In the genomic region with DNA sequence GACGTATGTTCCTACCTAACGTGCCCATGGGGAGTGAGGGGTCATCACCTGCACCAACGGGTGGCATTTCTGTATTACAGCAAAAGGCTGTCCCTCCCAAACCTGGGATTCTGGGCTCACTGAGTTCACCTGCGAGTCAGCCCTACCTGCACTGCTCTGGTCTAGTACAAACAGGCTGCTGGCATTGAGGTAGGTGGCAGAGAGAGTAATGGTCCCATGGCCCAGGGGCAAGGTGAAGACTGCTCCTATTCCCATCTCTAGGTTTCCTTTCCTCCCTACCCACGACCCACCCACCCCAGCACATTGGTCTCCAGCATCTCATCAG, we compare ENCODE assay signal across 9 cellular contexts. TPM values are rescaled to one million over a fixed set of nuclear protein-coding genes. Genes with fewer than 3 reads are reported as not detected.
DNase-seq lines count a peak whose midpoint lies in the region; ATAC-seq and TF ChIP-seq lines count a peak whose summit lies in the region.
"Had no signal": no experiment of that assay in that cellular context is flagged by ENCODE, and none has a peak within 500 bp of the region (broad histone marks: within the 10 kb centered on the region; RNA-seq: fewer than 3 reads in every experiment).

No MANE protein-coding gene starts in this region.

- peaks cover 14% of the 10 kb centered on the region for H3K36me3 Mint-ChIP-seq in activated CD4-positive, alpha-beta T cell treated with anti-CD3 and anti-CD28 coated beads, Interleukin-2, amount 10 ng/mL, durations not matched to agents 7 days and 5 days (ENCODE audit: low read depth)

- H3K4me3 ChIP-seq in ascending aorta (peak overlapping the region; percentile 70 to 72), testis (peak overlapping the region; percentile 43 to 68)

- TF ChIP-seq POLR2A in testis (IDR thresholded peaks at IDR 0.05), result no peak

- H3K9me3 ChIP-seq in ascending aorta, result no peaks in the 10 kb centered on the region
- no peaks in the 10 kb centered on the region for H3K9me3 ChIP-seq in testis

- H3K4me1 Mint-ChIP-seq in activated CD4-positive, alpha-beta T cell treated with anti-CD3 and anti-CD28 coated beads, Interleukin-2, amount 10 ng/mL, durations not matched to agents 7 days and 5 days, result peaks cover 38% of the 10 kb centered on the region

- CTCF ChIA-PET in activated CD4-positive, alpha-beta T cell treated with anti-CD3 and anti-CD28 coated beads, Interleukin-2, amount 10 ng/mL, durations not matched to agents 7 days and 5 days (lab: Charles Lee), result interaction anchor here (0.7 to 6.5 kb wide), 12 partner anchors 9 to 268 kb away, joined by 3 to 53 read pairs (median 4); partner anchors contain the start of genes PA2G4, RAB5B and SMARCC2

- POLR2A ChIA-PET in activated CD4-positive, alpha-beta T cell treated with anti-CD3 and anti-CD28 coated beads, Interleukin-2, amount 10 ng/mL, durations not matched to agents 7 days and 5 days (lab: Charles Lee), result interaction anchor here (0.5 kb wide), 1 partner anchor 159 kb away, joined by 5 read pairs; no protein-coding TSS in a partner anchor

- no peaks in the 10 kb centered on the region for H3K9me3 Mint-ChIP-seq in activated CD4-positive, alpha-beta T cell treated with anti-CD3 and anti-CD28 coated beads, Interleukin-2, amount 10 ng/mL, durations not matched to agents 7 days and 5 days

- 0% methylated on average over 4 of the region's 5 CpGs for WGBS in testis, 2 donors

- TF ChIP-seq CTCF in ascending aorta (IDR thresholded peaks at IDR 0.05), result no peak
- no peak for TF ChIP-seq CTCF in testis (IDR thresholded peaks at IDR 0.05)

- H3K4me3 Mint-ChIP-seq in activated CD4-positive, alpha-beta T cell treated with anti-CD3 and anti-CD28 coated beads, Interleukin-2, amount 10 ng/mL, durations not matched to agents 7 days and 5 days, result peak overlapping the region; percentile 52

- H3K36me3 ChIP-seq in ascending aorta (peaks cover 20 to 25% of the 10 kb centered on the region in 2 donors), testis (ENCODE audit: low read depth, missing control alignments) (no peaks in the 10 kb centered on the region)

- H3K4me1 ChIP-seq in ascending aorta, result peaks cover 0 to 5% of the 10 kb centered on the region in 2 donors
- peaks cover 13% of the 10 kb centered on the region for H3K4me1 ChIP-seq in testis

- no peak for DNase-seq in activated CD4-positive, alpha-beta T cell treated with anti-CD3 and anti-CD28 coated beads, Interleukin-2, amount 10 ng/mL, durations not matched to agents 7 days and 5 days
- DNase-seq in activated CD4-positive, alpha-beta T cell treated with anti-CD3 and anti-CD28 coated beads for 48 hours, result no peak
- DNase-seq in ascending aorta (ENCODE audit: low spot score in 2 of 2) (no peak), left lobe of liver (ENCODE audit: low spot score) (no peak), testis (no peak), glomerular visceral epithelial cell (ENCODE audit: extremely low spot score) (no peak), SW480 (ENCODE audit: low spot score) (no peak)
- DNase-seq: DND-41 had no signal

- H3K27ac Mint-ChIP-seq in activated CD4-positive, alpha-beta T cell treated with anti-CD3 and anti-CD28 coated beads, Interleukin-2, amount 10 ng/mL, durations not matched to agents 7 days and 5 days, result peak overlapping the region; percentile 17

- H3K27me3 ChIP-seq in ascending aorta, result no peaks in the 10 kb centered on the region
- no peaks in the 10 kb centered on the region for H3K27me3 ChIP-seq in testis

- intact Hi-C loops in ascending aorta (cut with DNase I), result loop anchor here (1.0 to 2.0 kb wide), 4 partner anchors 10 to 121 kb away; partner anchors contain the start of genes RPS26 and ZC3H10
- intact Hi-C loops in testis (cut with DNase I; ENCODE audit: low total_unique reads), result no loop called here

- no peaks in the 10 kb centered on the region for H3K27me3 Mint-ChIP-seq in activated CD4-positive, alpha-beta T cell treated with anti-CD3 and anti-CD28 coated beads, Interleukin-2, amount 10 ng/mL, durations not matched to agents 7 days and 5 days

- ATAC-seq in left lobe of liver (peak; percentile 49), GM21381 (IDR thresholded peaks at IDR 0.05; ENCODE audit: unreplicated experiment) (no peak)

- H3K27ac ChIP-seq in ascending aorta (peak overlapping the region; percentile 76 to 77), testis (peak overlapping the region; percentile 68 to 74)

RNA-seq across cellular contexts. Expression of gene SUOX, which starts 0.4 kb away (rescaled TPM):
- 1 to 10 TPM; 2.4 to 3.5 TPM for total RNA-seq in activated CD4-positive, alpha-beta T cell treated with anti-CD3 and anti-CD28 coated beads, Interleukin-2, amount 10 ng/mL, durations not matched to agents 7 days and 5 days
- total RNA-seq in ascending aorta, result 5.4 TPM
- total RNA-seq in left lobe of liver, result 56.1 TPM
- 10 to 100 TPM in 1 of 2 donors, 1 to 10 TPM in 1; 9.5 to 14.3 TPM for total RNA-seq in testis
- polyA plus RNA-seq in testis (ENCODE audit: insufficient read depth, low read depth, low replicate concordance), result 14.1 TPM

RNA-seq across cellular contexts. Expression of gene IKZF4, which starts 23.3 kb away (rescaled TPM):
- total RNA-seq in activated CD4-positive, alpha-beta T cell treated with anti-CD3 and anti-CD28 coated beads, Interleukin-2, amount 10 ng/mL, durations not matched to agents 7 days and 5 days, result 10 to 100 TPM; 15.7 to 17.4 TPM
- 1.6 TPM for total RNA-seq in ascending aorta
- 2.3 TPM for total RNA-seq in left lobe of liver
- 10 to 100 TPM; 10.7 to 13.9 TPM for total RNA-seq in testis
- 17.7 TPM for polyA plus RNA-seq in testis (ENCODE audit: insufficient read depth, low read depth, low replicate concordance)

RNA-seq across cellular contexts. Expression of gene RAB5B, which starts 23.6 kb away (rescaled TPM):
- total RNA-seq in activated CD4-positive, alpha-beta T cell treated with anti-CD3 and anti-CD28 coated beads, Interleukin-2, amount 10 ng/mL, durations not matched to agents 7 days and 5 days, result 10 to 100 TPM; 56.9 to 58.1 TPM
- 48.0 TPM for total RNA-seq in ascending aorta
- total RNA-seq in left lobe of liver, result 46.5 TPM
- total RNA-seq in testis, result 100 to 1,000 TPM; 144 to 198 TPM
- polyA plus RNA-seq in testis (ENCODE audit: insufficient read depth, low read depth, low replicate concordance), result 139 TPM

RNA-seq across cellular contexts. Expression of gene CDK2, which starts 30.9 kb away (rescaled TPM):
- total RNA-seq in activated CD4-positive, alpha-beta T cell treated with anti-CD3 and anti-CD28 coated beads, Interleukin-2, amount 10 ng/mL, durations not matched to agents 7 days and 5 days, result 100 to 1,000 TPM in 1 of 2 experiments, 10 to 100 TPM in 1; 96.6 to 106 TPM
- total RNA-seq in ascending aorta (24.5 TPM), left lobe of liver (11.0 TPM), testis (10 to 100 TPM; 16.5 to 20.3 TPM)
- polyA plus RNA-seq in testis (ENCODE audit: insufficient read depth, low read depth, low replicate concordance), result 19.8 TPM

RNA-seq across cellular contexts. Expression of gene PMEL, which starts 31.7 kb away (rescaled TPM):
- under 1 TPM in 1 of 2 experiments, not detected in 1; 0.37 TPM for total RNA-seq in activated CD4-positive, alpha-beta T cell treated with anti-CD3 and anti-CD28 coated beads, Interleukin-2, amount 10 ng/mL, durations not matched to agents 7 days and 5 days
- total RNA-seq in ascending aorta (not detected), left lobe of liver (5.4 TPM), testis (10 to 100 TPM in 1 of 2 donors, 1 to 10 TPM in 1; 8.9 to 11.1 TPM)
- 8.2 TPM for polyA plus RNA-seq in testis (ENCODE audit: insufficient read depth, low read depth, low replicate concordance)
